In genomic region chr10:89633484-89633883, GRCh38 we compare ENCODE assay signal across 1 cellular context.
TF ChIP-seq lines count a peak whose summit lies in the region.

No MANE protein-coding gene starts in this region.

TF ChIP-seq in liver, 16 proteins besides CTCF, POLR2A, EP300 and RAD21 (continued from another document):
- TF ChIP-seq REST (IDR thresholded peaks at IDR 0.05) (no peak), RXRA (IDR thresholded peaks at IDR 0.05) (peak; percentile 38 to 61)
